ENCODE assay signal across 18 cellular contexts in the genomic region with DNA sequence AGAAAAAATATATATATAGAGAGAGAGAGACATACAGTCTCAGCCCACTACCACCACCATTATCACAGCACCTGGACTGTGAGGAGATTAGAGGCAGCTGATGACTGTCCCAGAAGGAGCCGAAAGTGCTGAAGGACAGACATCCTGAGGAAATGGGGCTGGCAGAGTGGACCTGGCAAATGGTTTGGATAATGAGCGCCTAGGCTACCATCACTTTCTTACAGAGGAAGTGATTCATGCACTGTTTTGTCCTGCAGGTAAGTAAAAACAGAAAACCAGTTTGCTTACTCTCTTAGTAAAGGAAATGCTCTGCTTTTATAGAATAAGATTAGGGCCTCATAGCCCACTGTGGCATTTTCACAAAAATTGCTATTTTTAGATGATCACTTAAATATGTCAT.
"Had no signal": no experiment of that assay in that cellular context is flagged by ENCODE, and none has a peak within 500 bp of the region (broad histone marks: within the 10 kb centered on the region; RNA-seq: fewer than 3 reads in every experiment).

No MANE protein-coding gene starts in this region.

- H3K4me1 ChIP-seq: esophagus squamous epithelium, neural progenitor cell, pancreas, uterus had no signal

- H3K36me3 ChIP-seq: neural progenitor cell, pancreas, uterus had no signal

- FAIRE-seq: pancreas, TTC549 had no signal

- H3K27me3 ChIP-seq: esophagus squamous epithelium, neural progenitor cell, pancreas, tibial artery, uterus had no signal

- H3K9ac ChIP-seq: neural progenitor cell had no signal

- DNase-seq: activated CD4-positive, alpha-beta T cell treated with anti-CD3 and anti-CD28 coated beads, Interleukin-2, amount 10 ng/mL, durations not matched to agents 7 days and 5 days; activated CD4-positive, CD25-positive, alpha-beta regulatory T cell; activated CD8-positive, alpha-beta memory T cell treated with anti-CD3 and anti-CD28 coated beads, Interleukin-2, amount 50 U/mL, for 48 hours; activated naive CD8-positive, alpha-beta T cell treated with anti-CD3 and anti-CD28 coated beads for 36 hours; cerebellar nuclear complex; esophagus squamous epithelium; glutamatergic neuron; hypothalamus; left cardiac atrium; naive B cell; pancreas; retina; SW 1271; tibial artery; uterus had no signal

- H3K4me2 ChIP-seq: neural progenitor cell had no signal

- H3K27ac ChIP-seq: esophagus squamous epithelium, neural progenitor cell, pancreas, tibial artery, uterus had no signal

- H2AFZ ChIP-seq: neural progenitor cell had no signal

- H3K9me3 ChIP-seq: esophagus squamous epithelium, pancreas, tibial artery, uterus had no signal

- H3K4me3 ChIP-seq: esophagus squamous epithelium, lung, neural progenitor cell, pancreas, tibial artery, uterus had no signal
